ENCODE assay signal across 16 cellular contexts in the genomic region with DNA sequence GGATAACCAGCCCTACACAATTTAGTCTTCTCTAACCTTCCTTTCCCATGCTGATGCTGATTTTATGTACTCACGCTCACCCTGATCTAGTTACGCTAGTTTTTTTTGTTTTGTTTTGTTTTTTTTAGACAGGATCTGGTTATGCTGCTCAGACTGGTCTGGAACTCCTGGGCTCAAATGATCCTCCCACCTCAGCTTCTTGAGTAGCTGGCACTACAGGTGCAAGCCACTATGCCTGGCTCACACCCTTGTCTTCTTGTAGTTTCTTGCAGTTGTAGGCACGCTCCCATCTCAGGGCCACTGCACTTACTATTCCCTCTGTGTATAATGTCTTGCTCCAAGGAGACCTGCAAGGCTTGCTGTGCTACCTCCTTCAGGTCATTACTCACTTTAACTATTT. TPM values are rescaled to one million over a fixed set of nuclear protein-coding genes. Genes with fewer than 3 reads are reported as not detected.
DNase-seq lines count a peak whose midpoint lies in the region; ATAC-seq, FAIRE-seq and TF ChIP-seq lines count a peak whose summit lies in the region.
"Had no signal": no experiment of that assay in that cellular context is flagged by ENCODE, and none has a peak within 500 bp of the region (broad histone marks: within the 10 kb centered on the region; RNA-seq: fewer than 3 reads in every experiment).

No MANE protein-coding gene starts in this region.

- in situ Hi-C loops in transverse colon (cut with MboI; ENCODE audit: low pct_ligation_motif_present in 1 of 4, low pct_unique_long_range_greater_than_20kb in 1 of 4, low sequenced_read_pairs in 3 of 4): no loop called here

- peak overlapping the region; percentile 43 for H3K27ac ChIP-seq in keratinocyte (ENCODE audit: control insufficient read depth, insufficient read depth, low read length)
- peak overlapping the region in 3 of 4 donors; percentile 8 to 17 (median 10) for H3K27ac ChIP-seq in transverse colon
- H3K27ac ChIP-seq: brain microvascular endothelial cell, KMS-11, SJSA1, thoracic aorta had no signal

- no peak for TF ChIP-seq CTCF in activated CD8-positive, alpha-beta T cell treated with anti-CD3 and anti-CD28 coated beads for 36 hours (IDR thresholded peaks at IDR 0.05)
- TF ChIP-seq CTCF in WTC11 (IDR thresholded peaks at IDR 0.05) (no peak), keratinocyte (optimal IDR thresholded peaks at IDR 0.05 in 1 of 3, IDR thresholded peaks at IDR 0.05 in 1 of 3, conservative IDR thresholded peaks at IDR 0.05 in 1 of 3; ENCODE audit: extremely low read depth in 1 of 3, insufficient read depth in 2 of 3, low read length in 3 of 3) (no peak), transverse colon (IDR thresholded peaks at IDR 0.05) (no peak)

- TF ChIP-seq EP300 in transverse colon (IDR thresholded peaks at IDR 0.05; ENCODE audit: low read depth): no peak

- H3K4me3 ChIP-seq in keratinocyte (ENCODE audit: control insufficient read depth in 2 of 3, extremely low read depth in 1 of 3, insufficient read depth in 2 of 3, low read depth in 1 of 3, low read length in 3 of 3) (no peak overlapping the region), transverse colon (no peak overlapping the region), H7 (ENCODE audit: insufficient read depth, low read depth, low read length) (no peak overlapping the region)
- H3K4me3 ChIP-seq: SJSA1, thoracic aorta had no signal

- no peaks in the 10 kb centered on the region for H3K9me3 Mint-ChIP-seq in activated CD8-positive, alpha-beta T cell treated with anti-CD3 and anti-CD28 coated beads for 36 hours
- no peaks in the 10 kb centered on the region for H3K9me3 Mint-ChIP-seq in activated CD8-positive, alpha-beta T cell treated with anti-CD3 and anti-CD28 coated beads, Interleukin-2, amount 10 ng/mL, durations not matched to agents 7 days and 5 days (ENCODE audit: insufficient read depth)
- no peaks in the 10 kb centered on the region for H3K9me3 Mint-ChIP-seq in WTC11

- ATAC-seq in activated CD8-positive, alpha-beta T cell treated with anti-CD3 and anti-CD28 coated beads for 36 hours: no peak
- no peak for ATAC-seq in activated CD8-positive, alpha-beta T cell treated with anti-CD3 and anti-CD28 coated beads, Interleukin-2, amount 10 ng/mL, durations not matched to agents 7 days and 5 days
- ATAC-seq in WTC11: no peak; the same call in 1 of the 2 replicates
- ATAC-seq: left cardiac atrium had no signal

- intact Hi-C loops in activated CD8-positive, alpha-beta T cell treated with anti-CD3 and anti-CD28 coated beads for 36 hours (cut with micrococcal nuclease): loop anchor here (10.0 kb wide), 1 partner anchor 517 kb away; a partner anchor contains a TSS
- intact Hi-C loops in transverse colon (cut with DNase I; ENCODE audit: low total_unique reads): no loop called here

- TF ChIP-seq POLR2A in transverse colon (IDR thresholded peaks at IDR 0.05): no peak

- no peaks in the 10 kb centered on the region for H3K27me3 Mint-ChIP-seq in activated CD8-positive, alpha-beta T cell treated with anti-CD3 and anti-CD28 coated beads for 36 hours
- no peaks in the 10 kb centered on the region for H3K27me3 Mint-ChIP-seq in activated CD8-positive, alpha-beta T cell treated with anti-CD3 and anti-CD28 coated beads, Interleukin-2, amount 10 ng/mL, durations not matched to agents 7 days and 5 days (ENCODE audit: low read depth)
- no peaks in the 10 kb centered on the region for H3K27me3 Mint-ChIP-seq in WTC11 (ENCODE audit: low read depth)

- H3K9me1 ChIP-seq in keratinocyte (ENCODE audit: control insufficient read depth, extremely low read depth, insufficient read depth, low read length): no peaks in the 10 kb centered on the region

- peak; percentile 34 for FAIRE-seq in keratinocyte (lab: Jason Lieb, UNC)

- peaks cover 71% of the 10 kb centered on the region for H3K4me1 Mint-ChIP-seq in activated CD8-positive, alpha-beta T cell treated with anti-CD3 and anti-CD28 coated beads for 36 hours (ENCODE audit: low read depth)
- H3K4me1 Mint-ChIP-seq in activated CD8-positive, alpha-beta T cell treated with anti-CD3 and anti-CD28 coated beads, Interleukin-2, amount 10 ng/mL, durations not matched to agents 7 days and 5 days (ENCODE audit: low read depth): peaks cover 62% of the 10 kb centered on the region
- peaks cover 82% of the 10 kb centered on the region for H3K4me1 Mint-ChIP-seq in WTC11

- H3K4me3 Mint-ChIP-seq in activated CD8-positive, alpha-beta T cell treated with anti-CD3 and anti-CD28 coated beads for 36 hours: peak overlapping the region; percentile 23
- H3K4me3 Mint-ChIP-seq in activated CD8-positive, alpha-beta T cell treated with anti-CD3 and anti-CD28 coated beads, Interleukin-2, amount 10 ng/mL, durations not matched to agents 7 days and 5 days: no peak overlapping the region
- H3K4me3 Mint-ChIP-seq in WTC11: no peak overlapping the region

- H3K9ac ChIP-seq in keratinocyte (ENCODE audit: control insufficient read depth, extremely low read depth, insufficient read depth, low read length): no peak overlapping the region
- H3K9ac ChIP-seq: KMS-11 had no signal

- WGBS in transverse colon (ENCODE audit: low coverage in 1 of 2), 2 donors: 89 to 95% methylated on average over 3 of the region's 3 CpGs

- H3K27me3 ChIP-seq in keratinocyte (ENCODE audit: control insufficient read depth, extremely low read depth, insufficient read depth, low read length): no peaks in the 10 kb centered on the region
- no peaks in the 10 kb centered on the region for H3K27me3 ChIP-seq in transverse colon
- no peaks in the 10 kb centered on the region for H3K27me3 ChIP-seq in H7 (ENCODE audit: control insufficient read depth, insufficient read depth, low read length)
- H3K27me3 ChIP-seq: brain microvascular endothelial cell, SJSA1 had no signal

- CTCF ChIA-PET in activated CD8-positive, alpha-beta T cell treated with anti-CD3 and anti-CD28 coated beads for 36 hours (lab: Charles Lee): no interaction called here
- CTCF ChIA-PET in activated CD8-positive, alpha-beta T cell treated with anti-CD3 and anti-CD28 coated beads, Interleukin-2, amount 10 ng/mL, durations not matched to agents 7 days and 5 days (lab: Charles Lee): no interaction called here
- CTCF ChIA-PET in WTC11 (lab: Charles Lee): no interaction called here

- H3K36me3 ChIP-seq in keratinocyte (ENCODE audit: control insufficient read depth in 2 of 2, extremely low read depth in 1 of 2, insufficient read depth in 2 of 2, low read length in 2 of 2) (no peaks in the 10 kb centered on the region), transverse colon (no peaks in the 10 kb centered on the region), H7 (replicated peaks; ENCODE audit: control insufficient read depth, insufficient read depth, low read length) (no peaks in the 10 kb centered on the region)
- H3K36me3 ChIP-seq: brain microvascular endothelial cell, SJSA1, thoracic aorta had no signal

- peaks cover 49% of the 10 kb centered on the region for H3K4me1 ChIP-seq in keratinocyte (ENCODE audit: control insufficient read depth, extremely low read depth, insufficient read depth, low read length)
- H3K4me1 ChIP-seq in transverse colon: peaks cover 35 to 95% (median 53%) of the 10 kb centered on the region in 4 donors

- H2AFZ ChIP-seq in keratinocyte (ENCODE audit: control insufficient read depth, low read length): no peak overlapping the region

- H3K27ac Mint-ChIP-seq in activated CD8-positive, alpha-beta T cell treated with anti-CD3 and anti-CD28 coated beads for 36 hours: peak overlapping the region; percentile 71
- no peak overlapping the region for H3K27ac Mint-ChIP-seq in activated CD8-positive, alpha-beta T cell treated with anti-CD3 and anti-CD28 coated beads, Interleukin-2, amount 10 ng/mL, durations not matched to agents 7 days and 5 days
- H3K27ac Mint-ChIP-seq in WTC11: peak overlapping the region; percentile 64

- POLR2A ChIA-PET in activated CD8-positive, alpha-beta T cell treated with anti-CD3 and anti-CD28 coated beads for 36 hours (lab: Charles Lee): interaction anchor here (1.1 to 1.3 kb wide), 2 partner anchors 13 to 188 kb away, joined by 3 to 6 read pairs; no protein-coding TSS in a partner anchor
- POLR2A ChIA-PET in activated CD8-positive, alpha-beta T cell treated with anti-CD3 and anti-CD28 coated beads, Interleukin-2, amount 10 ng/mL, durations not matched to agents 7 days and 5 days (lab: Charles Lee): interaction anchor here (1.0 kb wide), 1 partner anchor 188 kb away, joined by 3 read pairs; no protein-coding TSS in a partner anchor
- POLR2A ChIA-PET in WTC11 (lab: Charles Lee): no interaction called here

- H3K9me3 ChIP-seq in keratinocyte (ENCODE audit: control insufficient read depth, low read depth, low read length) (no peaks in the 10 kb centered on the region), transverse colon (no peaks in the 10 kb centered on the region)
- H3K9me3 ChIP-seq: SJSA1, thoracic aorta had no signal

- DNase-seq in activated CD8-positive, alpha-beta T cell treated with anti-CD3 and anti-CD28 coated beads for 36 hours: no peak
- DNase-seq in activated CD8-positive, alpha-beta T cell treated with anti-CD3 and anti-CD28 coated beads, Interleukin-2, amount 10 ng/mL, durations not matched to agents 7 days and 5 days: no peak
- DNase-seq in WTC11 (ENCODE audit: low spot score) (no peak), keratinocyte (ENCODE audit: low read depth, low spot score) (no peak), transverse colon (no peak), COLO668 (lab: John Stamatoyannopoulos, UW; ENCODE audit: unreplicated experiment) (no peak), H7 (no peak)
- no peak for DNase-seq in NK-92 treated with Interleukin-12 subunit alpha and Interleukin-12 subunit beta, amount 100 ng/mL, for 24 hours (lab: John Stamatoyannopoulos, UW)
- DNase-seq: brain microvascular endothelial cell; effector CD8-positive, alpha-beta T cell; left cardiac atrium; NCI-H1694 treated with DMSO at 0.1 percent for 48 hours; NCI-H748 treated with DMSO at 0.1 percent for 48 hours had no signal

- H3K36me3 Mint-ChIP-seq in activated CD8-positive, alpha-beta T cell treated with anti-CD3 and anti-CD28 coated beads for 36 hours (ENCODE audit: low read depth): peaks cover 35% of the 10 kb centered on the region
- H3K36me3 Mint-ChIP-seq in activated CD8-positive, alpha-beta T cell treated with anti-CD3 and anti-CD28 coated beads, Interleukin-2, amount 10 ng/mL, durations not matched to agents 7 days and 5 days (ENCODE audit: low read depth): peaks cover 23% of the 10 kb centered on the region
- peaks cover 5% of the 10 kb centered on the region for H3K36me3 Mint-ChIP-seq in WTC11

- no peaks in the 10 kb centered on the region for H4K20me1 ChIP-seq in keratinocyte (ENCODE audit: control insufficient read depth, extremely low read depth, insufficient read depth, low read length)

- H3K79me2 ChIP-seq in keratinocyte (ENCODE audit: control insufficient read depth, insufficient read depth, low read length): peaks cover 80% of the 10 kb centered on the region

- peak overlapping the region; percentile 35 for H3K4me2 ChIP-seq in keratinocyte (ENCODE audit: control insufficient read depth, extremely low read depth, insufficient read depth, low read depth, low read length)
- H3K4me2 ChIP-seq: KMS-11 had no signal

- dilution Hi-C loops in keratinocyte (cut with MboI; ENCODE audit: extremely low pct_ligation_motif_present, low sequenced_read_pairs): no loop called here

RNA-seq across cellular contexts. Expression of a gene that starts 6.2 kb away (rescaled TPM):
- total RNA-seq in activated CD8-positive, alpha-beta T cell treated with anti-CD3 and anti-CD28 coated beads for 36 hours: 10 to 100 TPM; 29.8 to 39.2 TPM
- total RNA-seq in activated CD8-positive, alpha-beta T cell treated with anti-CD3 and anti-CD28 coated beads, Interleukin-2, amount 10 ng/mL, durations not matched to agents 7 days and 5 days: 10 to 100 TPM; 21.1 to 21.9 TPM
- total RNA-seq in WTC11 (2021) (43.0 to 53.5 TPM (median 47.3 TPM) in 3 replicates), transverse colon (100 to 1,000 TPM in 1 of 4 donors, 10 to 100 TPM in 3; 20.6 to 818 (median 41.3) TPM)
- 14.1 to 21.2 TPM (median 17.0 TPM) in 3 replicates for polyA plus RNA-seq in keratinocyte
- 24.6 TPM for polyA plus RNA-seq in keratinocyte (2011; ENCODE audit: low read depth)
- 11.1 and 18.0 TPM in 2 replicates for polyA plus RNA-seq in keratinocyte (2011; cell fraction: cytosol; rRNA removed)
- polyA plus RNA-seq in keratinocyte (2011; cell fraction: nucleus; rRNA removed): 18.2 and 22.7 TPM in 2 replicates
- 10.1 and 30.1 TPM in 2 replicates for polyA plus RNA-seq in keratinocyte (2012; ENCODE audit: low replicate concordance)
- polyA minus RNA-seq in keratinocyte: 3.6 to 21.1 TPM (median 13.4 TPM) in 3 replicates
- polyA minus RNA-seq in keratinocyte (2011; cell fraction: cytosol; rRNA and poly(A)+ RNA removed): 21.7 TPM
- 16.0 and 24.6 TPM in 2 replicates for polyA minus RNA-seq in keratinocyte (2011; cell fraction: nucleus; rRNA and poly(A)+ RNA removed)
- 37.3 and 50.6 TPM in 2 replicates for total RNA-seq in H7 (2014; rRNA removed; shearing (Covaris generic))
